15 cellular contexts compared by ENCODE assay signal in genomic region chr1:91744973-91745648, GRCh38.
DNase-seq lines count a peak whose midpoint lies in the region; ATAC-seq, FAIRE-seq and TF ChIP-seq lines count a peak whose summit lies in the region.
"Had no signal": no experiment of that assay in that cellular context is flagged by ENCODE, and none has a peak within 500 bp of the region (broad histone marks: within the 10 kb centered on the region; RNA-seq: fewer than 3 reads in every experiment).

No MANE protein-coding gene starts in this region.

- H3K4me2 ChIP-seq in IMR-90 (ENCODE audit: low read depth, low read length) = no peak overlapping the region
- no peak overlapping the region for H3K4me2 ChIP-seq in Karpas-422 (ENCODE audit: low read depth, low read length, poor library complexity, severe bottlenecking)

- CTCF ChIA-PET in IMR-90 (lab: Yijun Ruan, JAX) = no interaction called here

- H3K14ac ChIP-seq in IMR-90 (replicated peaks; ENCODE audit: low read depth, low read length) = no peak overlapping the region

- 62% methylated on average over 2 of the region's 6 CpGs; no CpG with 5 or more reads in 1 of the 2 experiments for WGBS in IMR-90 (ENCODE audit: extremely low coverage in 2 of 2, insufficient read length in 1 of 2), 2 experiments

- ATAC-seq in IMR-90 (ENCODE audit: low read depth) (peak; percentile 29; the same call in 1 of the 2 replicates), gastrocnemius medialis (peak; percentile 71 to 90), GM21381 (IDR thresholded peaks at IDR 0.05; ENCODE audit: unreplicated experiment) (no peak)
- ATAC-seq: GM12878; stimulated activated memory B cell treated with anti-CD40 and anti-IgM and Interleukin-4, amounts not matched to agents 10 μg/mL and 1 μg/mL and 100 μg/mL, for 72 hours had no signal

- H3K4ac ChIP-seq in IMR-90 (ENCODE audit: low read depth, low read length) = no peak overlapping the region

- H3K4me3 ChIP-seq in IMR-90 (ENCODE audit: insufficient read depth, low read depth, low read length) (no peak overlapping the region), bronchial epithelial cell (ENCODE audit: low read depth, low read length) (no peak overlapping the region), gastrocnemius medialis (no peak overlapping the region), Karpas-422 (ENCODE audit: low read length) (no peak overlapping the region)
- H3K4me3 ChIP-seq: GM12878, SJSA1 had no signal

- H3K4me1 ChIP-seq in IMR-90 (ENCODE audit: control insufficient read depth, insufficient read depth, low read length) (peaks cover 5% of the 10 kb centered on the region), gastrocnemius medialis (peaks cover 61 to 65% of the 10 kb centered on the region in 2 donors), Karpas-422 (ENCODE audit: low read length) (no peaks in the 10 kb centered on the region)

- DNase-seq in IMR-90 = no peak
- peak; percentile 65 for DNase-seq in bronchial epithelial cell (ENCODE audit: low read depth)
- DNase-seq in iris pigment epithelial cell (ENCODE audit: low read depth) = peak; percentile 32
- DNase-seq in gastrocnemius medialis = peak; percentile 70 to 77
- DNase-seq in Karpas-422 = no peak
- DNase-seq in NCI-H1417 treated with DMSO at 0.1 percent for 48 hours (lab: John Stamatoyannopoulos, UW) = no peak
- no peak for DNase-seq in CD1c-positive myeloid dendritic cell (ENCODE audit: extremely low spot score)
- DNase-seq: activated CD4-positive, alpha-beta T cell treated with anti-CD3 and anti-CD28 coated beads, Interleukin-2, amount 50 U/mL, for 1 hour; NCI-H2171 treated with DMSO at 0.1 percent for 48 hours; stimulated activated CD4-positive, alpha-beta T cell treated with anti-CD3 and anti-CD28 coated beads, Interleukin-15, amount 100 ng/mL, for 24 hours had no signal

- no peak overlapping the region for H4K91ac ChIP-seq in IMR-90 (ENCODE audit: insufficient read depth, low read depth, low read length)

- no peaks in the 10 kb centered on the region for H3K79me2 ChIP-seq in Karpas-422 (ENCODE audit: low read length)

- H2AFZ ChIP-seq in IMR-90 (replicated peaks; ENCODE audit: low read length, poor library complexity) (no peak overlapping the region), Karpas-422 (ENCODE audit: low read length) (no peak overlapping the region)

- TF ChIP-seq RAD21 in IMR-90 (IDR thresholded peaks at IDR 0.05; ENCODE audit: low read length) = no peak

- H2BK120ac ChIP-seq in IMR-90 (ENCODE audit: low read depth, low read length) = no peak overlapping the region

- H4K5ac ChIP-seq in IMR-90 (ENCODE audit: low read depth, low read length) = no peak overlapping the region

- no peaks in the 10 kb centered on the region for H3K9me2 ChIP-seq in Karpas-422 (replicated peaks; ENCODE audit: insufficient read depth, low read length)

- H3K9me3 ChIP-seq in IMR-90 (ENCODE audit: control insufficient read depth, insufficient read depth, low read length) (peaks cover 7% of the 10 kb centered on the region), gastrocnemius medialis (no peaks in the 10 kb centered on the region), Karpas-422 (ENCODE audit: low read length) (no peaks in the 10 kb centered on the region)

- H2AK5ac ChIP-seq in IMR-90 (ENCODE audit: low read depth, low read length) = no peak overlapping the region

- no peak overlapping the region for H3K18ac ChIP-seq in IMR-90 (ENCODE audit: low read depth, low read length)

- no peaks in the 10 kb centered on the region for H4K20me1 ChIP-seq in IMR-90 (ENCODE audit: insufficient read depth, low read length)
- no peaks in the 10 kb centered on the region for H4K20me1 ChIP-seq in Karpas-422 (ENCODE audit: insufficient read depth, low read depth, low read length)

- FAIRE-seq in bronchial epithelial cell (lab: Jason Lieb, UNC) = no peak
- FAIRE-seq: GM12878 had no signal

- H3K27me3 ChIP-seq in IMR-90 (ENCODE audit: control insufficient read depth, insufficient read depth, low read length) (no peaks in the 10 kb centered on the region), bronchial epithelial cell (ENCODE audit: control insufficient read depth, insufficient read depth, low read length) (no peaks in the 10 kb centered on the region), gastrocnemius medialis (no peaks in the 10 kb centered on the region), Karpas-422 (ENCODE audit: low read length) (0 out of 2 replicates have a peak, but pooled peaks cover 2% of the 10 kb centered on the region)
- H3K27me3 ChIP-seq: SJSA1 had no signal

- H4K8ac ChIP-seq in IMR-90 (ENCODE audit: low read depth in 2 of 2, low read length in 2 of 2) = no peak overlapping the region

- no peak overlapping the region for H3K23ac ChIP-seq in IMR-90 (ENCODE audit: low read depth, low read length)

- peaks cover 9% of the 10 kb centered on the region; the same call in 1 of the 2 replicates for H3K9me1 ChIP-seq in IMR-90 (ENCODE audit: insufficient read depth, low read length)

- H2BK5ac ChIP-seq in IMR-90 (ENCODE audit: low read depth, low read length, poor library complexity, severe bottlenecking) = no peak overlapping the region

- H3K36me3 ChIP-seq in IMR-90 (ENCODE audit: control insufficient read depth, insufficient read depth, low read length) (peaks cover 7% of the 10 kb centered on the region; the same call in 1 of the 2 replicates), bronchial epithelial cell (ENCODE audit: control insufficient read depth, insufficient read depth, low read length) (no peaks in the 10 kb centered on the region), gastrocnemius medialis (no peaks in the 10 kb centered on the region), Karpas-422 (ENCODE audit: insufficient read depth, low read length) (no peaks in the 10 kb centered on the region)
- H3K36me3 ChIP-seq: SJSA1 had no signal

- intact Hi-C loops in IMR-90 (cut with micrococcal nuclease) (no loop called here), gastrocnemius medialis (cut with DNase I; ENCODE audit: low total_unique reads) (no loop called here)

- no peak overlapping the region for H2BK20ac ChIP-seq in IMR-90 (ENCODE audit: low read depth, low read length)

- in situ Hi-C loops in IMR-90 (cut with MboI; ENCODE audit: low sequenced_read_pairs) = no loop called here
- in situ Hi-C loops in gastrocnemius medialis (cut with MboI; ENCODE audit: low sequenced_read_pairs in 4 of 4) = loop anchor here in 1 of 4 donors (5.0 kb wide), 1 partner anchor 233 kb away; no protein-coding TSS in a partner anchor

- dilution Hi-C loops in IMR-90 (cut with HindIII; ENCODE audit: low sequenced_read_pairs, unreplicated experiment) = no loop called here

- TF ChIP-seq CTCF in IMR-90 (conservative IDR thresholded peaks at IDR 0.05; ENCODE audit: low read depth, low read length) = no peak
- peak; percentile 18 for TF ChIP-seq CTCF in bronchial epithelial cell (IDR thresholded peaks at IDR 0.05; ENCODE audit: insufficient read depth, low read length, severe bottlenecking)
- TF ChIP-seq CTCF in gastrocnemius medialis (IDR thresholded peaks at IDR 0.05 in 4 of 5, conservative IDR thresholded peaks at IDR 0.05 in 1 of 5) = no peak

- H3K27ac ChIP-seq in IMR-90 (ENCODE audit: insufficient read depth, low read length) = no peak overlapping the region
- H3K27ac ChIP-seq in gastrocnemius medialis = peak overlapping the region; percentile 40 to 69 (median 56)
- no peak overlapping the region for H3K27ac ChIP-seq in Karpas-422 (ENCODE audit: low read length)
- H3K27ac ChIP-seq: epithelial cell of prostate, SJSA1 had no signal

- TF ChIP-seq POLR2A in IMR-90 (IDR thresholded peaks at IDR 0.05; ENCODE audit: low read depth, low read length) (no peak), gastrocnemius medialis (IDR thresholded peaks at IDR 0.05) (no peak)

- POLR2A ChIA-PET in IMR-90 (lab: Charles Lee; ENCODE audit: unreplicated experiment) = interaction anchor here (0.6 kb wide), 1 partner anchor 14 kb away, joined by 3 read pairs; no protein-coding TSS in a partner anchor

- H2AK9ac ChIP-seq in IMR-90 (replicated peaks; ENCODE audit: low read depth, low read length, poor library complexity) = no peak overlapping the region

- H3K9ac ChIP-seq in IMR-90 (ENCODE audit: low read depth, low read length) (no peak overlapping the region), Karpas-422 (ENCODE audit: low read length) (no peak overlapping the region)

- H3K56ac ChIP-seq in IMR-90 (ENCODE audit: extremely low read depth, insufficient read depth, low read length) = no peak overlapping the region

- H3K79me1 ChIP-seq in IMR-90 (ENCODE audit: low read depth in 1 of 2, low read length in 2 of 2) = peaks cover 0 to 2% of the 10 kb centered on the region in 2 experiments; a peak in 2 of 4 replicates

- H2BK15ac ChIP-seq in IMR-90 (ENCODE audit: low read depth, low read length) = no peak overlapping the region

- no TSS peak for BruUV-seq in IMR-90 (replicated peaks; lab: Mats Ljungman, UMichigan)

TF ChIP-seq in IMR-90, 13 proteins besides CTCF, POLR2A, EP300 and RAD21:
- TF ChIP-seq BHLHE40 (IDR thresholded peaks at IDR 0.05; ENCODE audit: low read depth, low read length) (no peak), FOS (IDR thresholded peaks at IDR 0.05; ENCODE audit: low read depth, low read length) (no peak), ELK1 (IDR thresholded peaks at IDR 0.05; ENCODE audit: borderline replicate concordance, low read depth, low read length) (no peak), CEBPB (IDR thresholded peaks at IDR 0.05; ENCODE audit: low read depth, low read length) (no peak), MAZ (IDR thresholded peaks at IDR 0.05; ENCODE audit: borderline replicate concordance, low read depth, low read length) (no peak), RCOR1 (IDR thresholded peaks at IDR 0.05; ENCODE audit: insufficient replicate concordance, low read length) (no peak), MAFK (IDR thresholded peaks at IDR 0.05; ENCODE audit: low read depth, low read length) (no peak)
TF ChIP-seq in IMR-90: peak in this region for 0.

Comparison
In these comparisons a context has a peak if more than half of its experiments do, and no peak if none do; other contexts are left out.
1. DNase-seq: peak in bronchial epithelial cell (single experiment), iris pigment epithelial cell (single experiment) and gastrocnemius medialis (2 of 2); none in IMR-90 (single experiment), Karpas-422 (single experiment), NCI-H1417 treated with DMSO at 0.1 percent for 48 hours (single experiment) and CD1c-positive myeloid dendritic cell (single experiment).
2. H3K27ac ChIP-seq: peak in gastrocnemius medialis (4 of 4); none in IMR-90 (single experiment) and Karpas-422 (single experiment).